ENCODE assay signal across 15 cellular contexts in genomic region chr18:7646174-7646886, GRCh38.
"Had no signal": no experiment of that assay in that cellular context is flagged by ENCODE, and none has a peak within 500 bp of the region (broad histone marks: within the 10 kb centered on the region; RNA-seq: fewer than 3 reads in every experiment).

No MANE protein-coding gene starts in this region.

- DNase-seq: activated effector memory CD4-positive, alpha-beta T cell treated with anti-CD3 and anti-CD28 coated beads, Interleukin-2, amount 50 U/mL, for 16 hours; activated T-cell treated with anti-CD3 and anti-CD28 coated beads, Interleukin-2, amount 50 U/mL, for 1 hour; cortex of kidney; effector CD8-positive, alpha-beta T cell; gastrocnemius medialis; left colon; psoas muscle; sigmoid colon; stimulated activated CD4-positive, alpha-beta T cell treated with anti-CD3 and anti-CD28 coated beads, Interleukin-2, amount 100 ng/mL, for 24 hours; stimulated activated naive CD4-positive, alpha-beta T cell; T-helper 17 cell; upper lobe of right lung had no signal

- H3K36me3 ChIP-seq: gastrocnemius medialis, sigmoid colon, upper lobe of right lung had no signal

- H3K4me3 ChIP-seq: gastrocnemius medialis, hepatocyte, psoas muscle, sigmoid colon, upper lobe of right lung had no signal

- H3K4me1 ChIP-seq: upper lobe of right lung had no signal

- ATAC-seq: activated CD4-positive, CD25-positive, alpha-beta regulatory T cell treated with anti-CD3 and anti-CD28 coated beads, Interleukin-2, amount 50 U/mL, for 24 hours; gastrocnemius medialis; left colon; natural killer cell treated with Interleukin-12 subunit alpha and Interleukin-12 subunit beta and Interleukin-15 and Interleukin-18, amount 100 ng/mL, for 72 hours; T-helper 17 cell; upper lobe of right lung had no signal

- H3K9me3 ChIP-seq: gastrocnemius medialis, psoas muscle, sigmoid colon, upper lobe of right lung had no signal

- H3K27ac ChIP-seq: gastrocnemius medialis, hepatocyte, psoas muscle, sigmoid colon, upper lobe of right lung had no signal

- H3K27me3 ChIP-seq: gastrocnemius medialis, hepatocyte, sigmoid colon, upper lobe of right lung had no signal
